10 cellular contexts compared by ENCODE assay signal in the genomic region with DNA sequence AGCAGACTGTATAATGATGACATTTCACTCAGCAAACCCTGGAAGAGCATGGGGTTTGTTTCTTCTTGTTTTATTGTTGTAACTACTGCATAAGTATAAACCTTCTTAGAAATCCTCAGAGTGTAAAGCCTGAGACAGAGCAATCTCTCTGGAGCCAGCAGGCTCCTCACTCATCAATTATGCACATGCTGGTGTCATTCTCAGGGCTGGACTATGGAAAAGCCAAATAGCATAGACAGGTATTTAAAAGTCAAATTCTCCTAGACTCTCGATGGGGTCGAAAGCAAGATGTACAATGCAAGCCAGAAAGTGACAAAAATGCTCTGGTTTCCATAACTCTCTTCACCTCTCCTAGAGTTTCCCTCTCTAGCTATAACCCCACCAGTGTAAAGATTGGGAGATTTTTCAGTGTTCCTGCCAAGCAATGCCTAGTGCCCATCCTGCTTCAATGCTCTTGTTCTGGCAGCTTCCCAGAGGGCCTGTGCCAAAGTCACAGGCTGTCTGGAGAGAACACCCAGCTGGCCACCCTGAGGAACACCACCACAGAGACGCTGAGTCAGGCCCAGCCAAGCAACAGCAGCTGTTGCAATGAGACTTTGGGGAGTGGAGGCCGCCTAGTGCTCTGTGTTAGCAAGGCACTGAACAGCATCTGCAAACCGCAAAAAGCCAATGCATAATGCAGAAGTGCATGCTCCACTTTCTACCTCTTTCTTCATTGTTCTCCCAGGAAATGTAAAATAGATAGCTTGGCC.
A peak's percentile ranks its signal among the peaks of the same experiment; 100 is the strongest.
DNase-seq lines count a peak whose midpoint lies in the region; ATAC-seq, FAIRE-seq and TF ChIP-seq lines count a peak whose summit lies in the region.
"Had no signal": no experiment of that assay in that cellular context is flagged by ENCODE, and none has a peak within 500 bp of the region (broad histone marks: within the 10 kb centered on the region; RNA-seq: fewer than 3 reads in every experiment).

No MANE protein-coding gene starts in this region.

- H3K4me2 ChIP-seq in H1 (ENCODE audit: insufficient read depth in 1 of 2, low read depth in 2 of 2, low read length in 2 of 2) = no peak overlapping the region

- TF ChIP-seq CTCF in H1 (IDR thresholded peaks at IDR 0.05; ENCODE audit: control extremely low read depth in 1 of 3, insufficient read depth in 1 of 3, low read depth in 1 of 3, low read length in 3 of 3) (no peak), GM20000 (IDR thresholded peaks at IDR 0.05; ENCODE audit: extremely low read depth, missing control alignments) (no peak)

- DNase-seq in HT1080 (ENCODE audit: low read depth) (peak; percentile 54), NCI-H446 treated with DMSO at 0.1 percent for 48 hours (lab: John Stamatoyannopoulos, UW) (peak; percentile 97), H1 (ENCODE audit: low read depth in 1 of 2, low spot score in 2 of 2) (no peak), nucleus accumbens (lab: John Stamatoyannopoulos, UW) (peak in 45 of 56 donors; percentile 0 to 68 (median 18)), NCI-H187 treated with DMSO at 0.1 percent for 48 hours (lab: John Stamatoyannopoulos, UW) (no peak), GM20000 (ENCODE audit: low spot score) (no peak), CD1c-positive myeloid dendritic cell (ENCODE audit: extremely low spot score) (no peak)
- DNase-seq: T-helper 9 cell had no signal

- H3K9me3 ChIP-seq in H1 (ENCODE audit: insufficient read depth in 2 of 2, low read depth in 1 of 2, low read length in 1 of 2) = no peaks in the 10 kb centered on the region

- H3K4me1 ChIP-seq in H1 (replicated peaks in 1 of 4; ENCODE audit: control insufficient read depth in 3 of 4, insufficient read depth in 4 of 4, low read length in 3 of 4) = peaks cover 0 to 9% (median 4%) of the 10 kb centered on the region in 4 experiments; a peak in 4 of 7 replicates

- H3K23ac ChIP-seq in H1 (ENCODE audit: insufficient read length) = no peak overlapping the region

- WGBS in H1 (ENCODE audit: extremely low coverage in 1 of 2, insufficient coverage in 1 of 2, insufficient read length in 1 of 2, insufficient replicate concordance in 2 of 2, low coverage in 1 of 2, low lambda C conversion rate in 2 of 2, missing lambda C conversion rate in 1 of 2), 2 experiments = 79% methylated on average over 5 of the region's 5 CpGs; no CpG with 5 or more reads in 1 of the 2 experiments

- no peaks in the 10 kb centered on the region for H3K27me3 ChIP-seq in H1 (replicated peaks in 1 of 4; ENCODE audit: control insufficient read depth in 3 of 4, extremely low read depth in 1 of 4, insufficient read depth in 3 of 4, low read length in 3 of 4)

- no peak overlapping the region for H3K14ac ChIP-seq in H1 (ENCODE audit: insufficient read length)

- POLR2A ChIA-PET in H1 (lab: Charles Lee; ENCODE audit: partially characterized antibody) = interaction anchor here (0.5 kb wide), 1 partner anchor 42 kb away, joined by 3 read pairs; no protein-coding TSS in a partner anchor

- no peak for FAIRE-seq in H1 (lab: Jason Lieb, UNC)
- FAIRE-seq: endometrium had no signal

- no peak overlapping the region for H3K4ac ChIP-seq in H1 (replicated peaks; ENCODE audit: insufficient read length, low read depth, low read length)

- no peak overlapping the region for H3K18ac ChIP-seq in H1 (ENCODE audit: extremely low read depth, low read length)

- no peak overlapping the region for H3K4me3 ChIP-seq in H1 (ENCODE audit: extremely low read depth in 1 of 4, insufficient read depth in 2 of 4, low read depth in 3 of 4, low read length in 4 of 4)

- no peaks in the 10 kb centered on the region for H3K79me1 ChIP-seq in H1 (ENCODE audit: low read depth, low read length)

- peak overlapping the region; percentile 10; the same call in 1 of the 2 replicates for H2BK15ac ChIP-seq in H1 (ENCODE audit: low read length)

- no peak overlapping the region for H4K91ac ChIP-seq in H1 (replicated peaks; ENCODE audit: insufficient read length, low read length)

- no peak overlapping the region for H2BK120ac ChIP-seq in H1 (replicated peaks; ENCODE audit: low read depth, low read length)

- H2AK5ac ChIP-seq in H1 (ENCODE audit: low read depth, low read length) = no peak overlapping the region

- no peak overlapping the region for H3K27ac ChIP-seq in H1 (ENCODE audit: low read depth, low read length)

- H3K9ac ChIP-seq in H1 (replicated peaks in 1 of 4; ENCODE audit: extremely low read depth in 1 of 4, low read depth in 3 of 4, low read length in 3 of 4) = no peak overlapping the region

- no peak for TF ChIP-seq POLR2A in H1 (IDR thresholded peaks at IDR 0.05; ENCODE audit: control extremely low read depth in 1 of 2, low read depth in 2 of 2, low read length in 2 of 2)

- H4K8ac ChIP-seq in H1 (ENCODE audit: extremely low read depth, insufficient read depth, low read length) = no peak overlapping the region

- H3K36me3 ChIP-seq in H1 (ENCODE audit: control insufficient read depth in 2 of 4, insufficient read depth in 4 of 4, low read length in 3 of 4) = no peaks in the 10 kb centered on the region

- H3K23me2 ChIP-seq in H1 (ENCODE audit: low read depth, low read length) = no peaks in the 10 kb centered on the region; the same call in 1 of the 2 replicates

- H2BK20ac ChIP-seq in H1 (ENCODE audit: low read length) = no peak overlapping the region

- CTCF ChIA-PET in H1 (lab: Charles Lee; ENCODE audit: partially characterized antibody) = interaction anchor here (1.0 to 2.2 kb wide), 8 partner anchors 17 to 78 kb away, joined by 3 to 7 read pairs (median 4); no protein-coding TSS in a partner anchor

- H2BK5ac ChIP-seq in H1 (ENCODE audit: low read depth, low read length) = no peak overlapping the region

- no peaks in the 10 kb centered on the region for H4K20me1 ChIP-seq in H1 (replicated peaks in 1 of 2; ENCODE audit: control insufficient read depth in 1 of 2, insufficient read depth in 2 of 2, low read length in 2 of 2)

- ATAC-seq in activated CD4-positive, CD25-positive, alpha-beta regulatory T cell treated with anti-CD3 and anti-CD28 coated beads, Interleukin-2, amount 50 U/mL, for 24 hours = no peak

- no peak overlapping the region for H2AFZ ChIP-seq in H1 (ENCODE audit: low read length)

- peak overlapping the region; percentile 4; the same call in 1 of the 2 replicates for H2BK12ac ChIP-seq in H1 (ENCODE audit: low read depth, low read length)

- peak in 1 of 2 experiments; percentile 27; a peak in 1 of 4 replicates for TF ChIP-seq RAD21 in H1 (IDR thresholded peaks at IDR 0.05 in 1 of 2, conservative IDR thresholded peaks at IDR 0.05 in 1 of 2; ENCODE audit: low read depth in 2 of 2, low read length in 2 of 2)

- H3K56ac ChIP-seq in H1 (replicated peaks; ENCODE audit: insufficient read length, low read depth, low read length) = no peak overlapping the region

- H4K5ac ChIP-seq in H1 (ENCODE audit: insufficient read length, low read depth, low read length) = no peak overlapping the region

- H3K79me2 ChIP-seq in H1 (ENCODE audit: control insufficient read depth in 1 of 2, insufficient read depth in 2 of 2, low read length in 2 of 2) = no peaks in the 10 kb centered on the region

- TF ChIP-seq EP300 in H1 (IDR thresholded peaks at IDR 0.05; ENCODE audit: borderline replicate concordance in 1 of 2, low read depth in 2 of 2, low read length in 2 of 2) = no peak

TF ChIP-seq in H1, 55 proteins besides CTCF, POLR2A, EP300 and RAD21:
- TF ChIP-seq GABPA (IDR thresholded peaks at IDR 0.05; ENCODE audit: borderline replicate concordance, insufficient read depth, low read length) (no peak), MAFK (IDR thresholded peaks at IDR 0.05; ENCODE audit: low read depth, low read length) (peak; percentile 64; the same call in 1 of the 2 replicates), BACH1 (IDR thresholded peaks at IDR 0.05; ENCODE audit: low read length) (peak; percentile 62; the same call in 1 of the 2 replicates)

Comparison
In these comparisons a context has a peak if more than half of its experiments do, and no peak if none do; other contexts are left out.
1. DNase-seq: peak in HT1080 (single experiment), NCI-H446 treated with DMSO at 0.1 percent for 48 hours (single experiment) and nucleus accumbens (45 of 56); none in H1 (0 of 2), NCI-H187 treated with DMSO at 0.1 percent for 48 hours (single experiment), GM20000 (single experiment) and CD1c-positive myeloid dendritic cell (single experiment).